In the genomic region with DNA sequence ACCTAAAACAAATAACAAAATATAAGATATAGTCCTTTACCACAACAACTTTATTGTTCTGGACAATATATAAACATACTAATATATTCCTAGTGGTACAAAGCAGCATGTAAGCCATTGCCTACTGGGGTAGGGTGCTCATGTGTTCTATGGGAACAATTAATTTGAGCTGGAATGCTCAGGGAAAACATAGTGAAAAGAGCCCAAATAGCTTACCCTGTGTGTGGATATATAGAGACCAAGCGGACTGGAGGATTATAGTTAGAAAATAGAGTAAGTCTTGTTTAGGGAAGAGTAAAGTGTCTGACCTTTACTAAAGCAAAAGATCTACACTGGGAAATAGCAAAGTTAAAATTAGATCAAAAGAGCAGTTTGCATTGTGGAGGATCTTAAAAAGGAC, we compare ENCODE assay signal across 35 cellular contexts.
"Had no signal": no experiment of that assay in that cellular context is flagged by ENCODE, and none has a peak within 500 bp of the region (broad histone marks: within the 10 kb centered on the region; RNA-seq: fewer than 3 reads in every experiment).

No MANE protein-coding gene starts in this region.

- H3K9me3 ChIP-seq: MG63 had no signal

- DNase-seq: MG63, MM.1S, MV-4-11, NCI-H1048, NCI-H1092, NCI-H1092 treated with DMSO at 0.1 percent for 48 hours, NCI-H1105, NCI-H1105 treated with DMSO at 0.1 percent for 48 hours, NCI-H1417, NCI-H1417 treated with DMSO at 0.1 percent for 48 hours, NCI-H1436, NCI-H1436 treated with DMSO at 0.1 percent for 48 hours, NCI-H146, NCI-H1694, NCI-H1694 treated with DMSO at 0.1 percent for 48 hours, NCI-H187, NCI-H187 treated with DMSO at 0.1 percent for 48 hours, NCI-H1930, NCI-H2029, NCI-H2029 treated with DMSO at 0.1 percent for 48 hours, NCI-H2081, NCI-H2081 treated with DMSO at 0.1 percent for 48 hours, NCI-H2107, NCI-H2171, NCI-H2171 treated with DMSO at 0.1 percent for 48 hours, NCI-H2227 treated with DMSO at 0.1 percent for 48 hours, NCI-H226, NCI-H345, NCI-H446, NCI-H446 treated with DMSO at 0.1 percent for 48 hours, NCI-H510A, NCI-H510A treated with DMSO at 0.1 percent for 48 hours, NCI-H524, NCI-H524 treated with DMSO at 0.1 percent for 48 hours, NCI-H526 had no signal

- H3K27me3 ChIP-seq: MG63 had no signal

- H3K36me3 ChIP-seq: MG63 had no signal

- H3K4me3 ChIP-seq: MG63 had no signal
